Comparison of ENCODE assay signal across 9 cellular contexts in genomic region chrX:48071064-48071985, GRCh38. TPM values are rescaled to one million over a fixed set of nuclear protein-coding genes. Genes with fewer than 3 reads are reported as not detected.
DNase-seq lines count a peak whose midpoint lies in the region; ATAC-seq and TF ChIP-seq lines count a peak whose summit lies in the region.
"Had no signal": no experiment of that assay in that cellular context is flagged by ENCODE, and none has a peak within 500 bp of the region (broad histone marks: within the 10 kb centered on the region; RNA-seq: fewer than 3 reads in every experiment).

Gene ZNF630, minus strand, starts transcription at chrX:48071640. Its CDS starts 4,754 bp downstream, at chrX:48066886.

- ATAC-seq in GM21717 (IDR thresholded peaks at IDR 0.05; ENCODE audit: unreplicated experiment) = peak; percentile 90
- ATAC-seq in sciatic nerve = peak; percentile 93

- intact Hi-C loops in sciatic nerve (cut with DNase I) = no loop called here

- peaks cover 0 to 33% (median 3%) of the 10 kb centered on the region in 5 experiments for H3K9me3 Mint-ChIP-seq in brain

- H3K27me3 Mint-ChIP-seq in brain = peaks cover 5% of the 10 kb centered on the region

- DNase-seq in DMS153 (lab: John Stamatoyannopoulos, UW) (peak; percentile 59), NAMALWA (ENCODE audit: low spot score) (peak; percentile 80), T-helper 22 cell (ENCODE audit: low read depth) (peak; percentile 13), sciatic nerve (ENCODE audit: low spot score) (peak; percentile 77), GF-D8 (lab: John Stamatoyannopoulos, UW) (no peak)

- H3K9me3 ChIP-seq in iPS-15b (ENCODE audit: control insufficient read depth, insufficient read depth, low read length) = peaks cover 2% of the 10 kb centered on the region

- H3K9ac ChIP-seq in iPS-15b (ENCODE audit: low read depth, low read length) = peak within 1 kb of the TSS; percentile 76

- TF ChIP-seq CTCF in brain (conservative IDR thresholded peaks at IDR 0.05) = no peak

- H3K4me1 Mint-ChIP-seq in brain = peaks cover 6% of the 10 kb centered on the region

- H3K36me3 ChIP-seq in iPS-15b (ENCODE audit: control insufficient read depth, insufficient read depth, low read length) = no peaks in the 10 kb centered on the region

- H3K4me3 Mint-ChIP-seq in brain = peak within 1 kb of the TSS; percentile 71 to 90 (median 81)

- H3K4me1 ChIP-seq in iPS-15b (ENCODE audit: control insufficient read depth, insufficient read depth, low read length) = no peaks in the 10 kb centered on the region

- H3K36me3 Mint-ChIP-seq in brain = no peaks in the 10 kb centered on the region

- peak within 1 kb of the TSS; percentile 70 for H3K4me3 ChIP-seq in iPS-15b (ENCODE audit: low read depth, low read length)
- H3K4me3 ChIP-seq: SK-N-MC had no signal

- H3K27me3 ChIP-seq in iPS-15b (ENCODE audit: control insufficient read depth, insufficient read depth, low read length) = no peaks in the 10 kb centered on the region

- H3K27ac Mint-ChIP-seq in brain = peak within 1 kb of the TSS; percentile 44 to 98 (median 79)

RNA-seq across cellular contexts. Expression of gene ZNF630, which starts in this region (rescaled TPM):
- polyA plus RNA-seq in brain (ENCODE audit: insufficient read depth, low read depth, low replicate concordance) = 2.1 TPM
- total RNA-seq in sciatic nerve = 5.4 TPM
